Comparison of ENCODE assay signal across 8 cellular contexts in genomic region chr11:75561426-75562047, GRCh38. TPM values are rescaled to one million over a fixed set of nuclear protein-coding genes. Genes with fewer than 3 reads are reported as not detected.
DNase-seq lines count a peak whose midpoint lies in the region; ATAC-seq and TF ChIP-seq lines count a peak whose summit lies in the region.

No MANE protein-coding gene starts in this region.

- H3K27ac ChIP-seq in PC-9: 0 out of 2 replicates have a peak overlapping the region, but pooled peaks have one; percentile 57

- POLR2A ChIA-PET in PC-9 (lab: Charles Lee; ENCODE audit: unreplicated experiment): no interaction called here

- CTCF ChIA-PET in PC-9 (lab: Charles Lee): interaction anchor here (0.7 kb wide), 2 partner anchors 179 to 1002 kb away, joined by 10 to 18 read pairs; no protein-coding TSS in a partner anchor

- H3K79me2 ChIP-seq in PC-9 (ENCODE audit: low read depth): peaks cover 46% of the 10 kb centered on the region

- no peak for DNase-seq in PC-9
- no peak for DNase-seq in fibroblast of mammary gland (ENCODE audit: low read depth)
- DNase-seq in skeletal muscle cell (ENCODE audit: low read depth): no peak
- no peak for DNase-seq in KBM-7
- no peak for DNase-seq in cerebellar cortex (ENCODE audit: low spot score)
- DNase-seq in NCI-H2029 treated with DMSO at 0.1 percent for 48 hours (lab: John Stamatoyannopoulos, UW): no peak

- peak overlapping the region; percentile 85 for H3K4me2 ChIP-seq in PC-9

- peaks cover 3% of the 10 kb centered on the region for H3K36me3 ChIP-seq in PC-9 (ENCODE audit: low read depth)

- H2AFZ ChIP-seq in PC-9: peak overlapping the region; percentile 94

- intact Hi-C loops in PC-9 (cut with micrococcal nuclease; ENCODE audit: unreplicated experiment): no loop called here

- no peaks in the 10 kb centered on the region for H3K27me3 ChIP-seq in PC-9 (ENCODE audit: insufficient read depth, low read depth)

- H3K4me3 ChIP-seq in PC-9 (peak overlapping the region; percentile 85), fibroblast of mammary gland (ENCODE audit: control insufficient read depth, low read depth, low read length) (peak overlapping the region; percentile 99), skeletal muscle cell (ENCODE audit: low read depth, low read length) (peak overlapping the region; percentile 99)

- peaks cover 23% of the 10 kb centered on the region; the same call in 1 of the 2 replicates for H3F3A ChIP-seq in PC-9 (ENCODE audit: insufficient read depth, low read depth)

- peaks cover 45% of the 10 kb centered on the region for H3K4me1 ChIP-seq in PC-9 (replicated peaks; ENCODE audit: insufficient read depth)

- H3K9me2 ChIP-seq in PC-9 (ENCODE audit: insufficient read depth): no peaks in the 10 kb centered on the region

- in situ Hi-C loops in KBM-7 (cut with MboI; ENCODE audit: low pct_unique_long_range_greater_than_20kb, low sequenced_read_pairs): no loop called here

- no TSS peak for BruUV-seq in PC-9 (replicated peaks; lab: Mats Ljungman, UMichigan)

- TF ChIP-seq CTCF in PC-9 (conservative IDR thresholded peaks at IDR 0.05) (no peak), fibroblast of mammary gland (conservative IDR thresholded peaks at IDR 0.05; ENCODE audit: control insufficient read depth, insufficient read depth, low read depth, low read length) (no peak)

- TF ChIP-seq POLR2A in GM19193 (IDR thresholded peaks at IDR 0.05; ENCODE audit: extremely low read depth, insufficient read depth, insufficient read length): peak; percentile 36

- H3K9me3 ChIP-seq in PC-9 (ENCODE audit: insufficient read depth, low read depth): no peaks in the 10 kb centered on the region

- ATAC-seq in GM18520 (IDR thresholded peaks at IDR 0.05; ENCODE audit: unreplicated experiment): no peak

- peaks cover 31% of the 10 kb centered on the region for H4K20me1 ChIP-seq in PC-9 (ENCODE audit: insufficient read depth)

RNA-seq across cellular contexts. Expression of gene SERPINH1, which starts 0.5 kb away (rescaled TPM):
- 152 and 180 TPM in 2 replicates for total RNA-seq in PC-9 (2021)

RNA-seq across cellular contexts. Expression of gene GDPD5, which starts 35.8 kb away (rescaled TPM):
- 7.9 and 9.9 TPM in 2 replicates for total RNA-seq in PC-9 (2021)
